In genomic region chr11:94638902-94639373, GRCh38 we compare ENCODE assay signal across 10 cellular contexts.
A peak's percentile ranks its signal among the peaks of the same experiment; 100 is the strongest.
DNase-seq lines count a peak whose midpoint lies in the region; ATAC-seq and TF ChIP-seq lines count a peak whose summit lies in the region.
"Had no signal": no experiment of that assay in that cellular context is flagged by ENCODE, and none has a peak within 500 bp of the region (broad histone marks: within the 10 kb centered on the region; RNA-seq: fewer than 3 reads in every experiment).

No MANE protein-coding gene starts in this region.

- H3K4me1 ChIP-seq in left ventricle myocardium inferior = peaks cover 21% of the 10 kb centered on the region
- H3K4me1 ChIP-seq in stomach smooth muscle (ENCODE audit: control insufficient read depth, insufficient read depth, low read length) = peaks cover 9% of the 10 kb centered on the region
- no peaks in the 10 kb centered on the region for H3K4me1 ChIP-seq in OCI-LY7 (ENCODE audit: insufficient read depth, low read length, poor library complexity, severe bottlenecking)
- H3K4me1 ChIP-seq: pancreas had no signal

- H3K27ac ChIP-seq in left ventricle myocardium inferior (replicated peaks) = peak overlapping the region; percentile 66
- H3K27ac ChIP-seq in stomach smooth muscle (ENCODE audit: low read length) = peak overlapping the region; percentile 46
- H3K27ac ChIP-seq in OCI-LY7 (ENCODE audit: low read depth, low read length, poor library complexity, severe bottlenecking) = no peak overlapping the region
- H3K27ac ChIP-seq: cardiac muscle cell had no signal

- ATAC-seq in GM21723 (IDR thresholded peaks at IDR 0.05; ENCODE audit: unreplicated experiment) (no peak), GM18505 (IDR thresholded peaks at IDR 0.05; ENCODE audit: unreplicated experiment) (no peak)

- no peak for TF ChIP-seq POLR2A in GM18505 (IDR thresholded peaks at IDR 0.05; ENCODE audit: borderline replicate concordance, extremely low read depth, insufficient read depth, insufficient read length)

- DNase-seq in HCEC 1CT (peak; percentile 38), SKM-1 (lab: John Stamatoyannopoulos, UW; ENCODE audit: unreplicated experiment) (peak; percentile 45), left ventricle myocardium inferior (no peak), OCI-LY7 (ENCODE audit: low spot score) (no peak), MG63 (no peak)
- DNase-seq: pancreas had no signal

- intact Hi-C loops in left ventricle myocardium inferior (cut with micrococcal nuclease) (no loop called here), OCI-LY7 (cut with micrococcal nuclease; ENCODE audit: unreplicated experiment) (no loop called here)

- H3K9ac ChIP-seq in stomach smooth muscle (ENCODE audit: low read length in 2 of 2) = peak overlapping the region; percentile 1 to 64

- H3K4me3 ChIP-seq in left ventricle myocardium inferior (peak overlapping the region; percentile 19), stomach smooth muscle (ENCODE audit: low read length in 2 of 2) (peak overlapping the region in 1 of 2 donors; percentile 49), OCI-LY7 (ENCODE audit: low read depth, low read length, poor library complexity, severe bottlenecking) (no peak overlapping the region), MG63 (no peak overlapping the region)
- H3K4me3 ChIP-seq: cardiac muscle cell, pancreas had no signal

- H3K4me2 ChIP-seq in OCI-LY7 (ENCODE audit: low read length) = no peak overlapping the region

- H3K79me2 ChIP-seq in OCI-LY7 (ENCODE audit: insufficient read depth, low read depth, low read length) = no peaks in the 10 kb centered on the region

- H4K20me1 ChIP-seq in OCI-LY7 (ENCODE audit: insufficient read depth, low read length) = no peaks in the 10 kb centered on the region

- no TSS peak for BruUV-seq in OCI-LY7 (replicated peaks; lab: Mats Ljungman, UMichigan)

- H3K9me3 ChIP-seq in left ventricle myocardium inferior (replicated peaks) (no peaks in the 10 kb centered on the region), stomach smooth muscle (ENCODE audit: control insufficient read depth in 2 of 2, low read length in 2 of 2) (no peaks in the 10 kb centered on the region), OCI-LY7 (ENCODE audit: low read length) (no peaks in the 10 kb centered on the region), MG63 (no peaks in the 10 kb centered on the region)
- H3K9me3 ChIP-seq: pancreas had no signal

- TF ChIP-seq CTCF in left ventricle myocardium inferior (IDR thresholded peaks at IDR 0.05; ENCODE audit: borderline replicate concordance) = no peak
- TF ChIP-seq CTCF in OCI-LY7 (conservative IDR thresholded peaks at IDR 0.05; ENCODE audit: low read length) = no peak

- H2AFZ ChIP-seq in OCI-LY7 (ENCODE audit: low read length) = no peak overlapping the region

- H3K36me3 ChIP-seq in left ventricle myocardium inferior (no peaks in the 10 kb centered on the region), stomach smooth muscle (ENCODE audit: control insufficient read depth in 2 of 2, insufficient read depth in 2 of 2, low read length in 2 of 2) (no peaks in the 10 kb centered on the region), OCI-LY7 (ENCODE audit: insufficient read depth, low read length) (no peaks in the 10 kb centered on the region), MG63 (no peaks in the 10 kb centered on the region)
- H3K36me3 ChIP-seq: cardiac muscle cell, pancreas had no signal

- POLR2A ChIA-PET in OCI-LY7 (lab: Charles Lee) = interaction anchor here (0.7 kb wide), 1 partner anchor 16 kb away, joined by 3 read pairs; no protein-coding TSS in a partner anchor

- no peaks in the 10 kb centered on the region for H3K27me3 ChIP-seq in left ventricle myocardium inferior (ENCODE audit: low read depth)
- no peaks in the 10 kb centered on the region for H3K27me3 ChIP-seq in stomach smooth muscle (ENCODE audit: control insufficient read depth in 1 of 2, insufficient read depth in 2 of 2, low read length in 2 of 2)
- H3K27me3 ChIP-seq in MG63 = no peaks in the 10 kb centered on the region
- H3K27me3 ChIP-seq: cardiac muscle cell, pancreas had no signal

- H3K9me2 ChIP-seq in OCI-LY7 (ENCODE audit: insufficient read depth, low read length) = no peaks in the 10 kb centered on the region

- CTCF ChIA-PET in OCI-LY7 (lab: Charles Lee; ENCODE audit: unreplicated experiment) = no interaction called here

Comparison
In these comparisons a context has a peak if more than half of its experiments do, and no peak if none do; other contexts are left out.
1. DNase-seq: peak in HCEC 1CT (single experiment) and SKM-1 (single experiment); none in left ventricle myocardium inferior (single experiment), OCI-LY7 (single experiment) and MG63 (single experiment).